In the genomic region with DNA sequence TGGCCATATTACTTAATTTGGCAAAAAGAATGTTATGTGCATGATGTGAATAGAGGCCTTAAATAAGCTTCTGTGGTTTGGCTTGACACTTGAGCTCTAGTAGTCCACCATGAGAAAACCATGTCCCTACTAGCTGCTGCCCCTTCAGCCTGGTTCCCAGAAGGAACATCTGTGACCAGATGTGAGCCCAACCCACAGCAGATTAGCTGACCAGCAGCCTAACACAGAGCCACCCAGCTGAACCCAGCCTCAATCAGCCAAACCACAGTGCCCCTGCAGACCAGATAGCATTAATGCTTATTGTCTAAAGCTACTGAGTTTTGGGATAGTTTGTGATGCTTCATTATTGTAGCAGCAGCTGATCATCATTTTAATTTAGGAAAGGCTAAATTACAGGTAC, we compare ENCODE assay signal across 1 cellular context.
TF ChIP-seq lines count a peak whose summit lies in the region.

No MANE protein-coding gene starts in this region.

TF ChIP-seq in GM23338, 12 proteins besides CTCF, POLR2A, EP300 and RAD21 (continued from another document):
- TF ChIP-seq, protein P1, sequence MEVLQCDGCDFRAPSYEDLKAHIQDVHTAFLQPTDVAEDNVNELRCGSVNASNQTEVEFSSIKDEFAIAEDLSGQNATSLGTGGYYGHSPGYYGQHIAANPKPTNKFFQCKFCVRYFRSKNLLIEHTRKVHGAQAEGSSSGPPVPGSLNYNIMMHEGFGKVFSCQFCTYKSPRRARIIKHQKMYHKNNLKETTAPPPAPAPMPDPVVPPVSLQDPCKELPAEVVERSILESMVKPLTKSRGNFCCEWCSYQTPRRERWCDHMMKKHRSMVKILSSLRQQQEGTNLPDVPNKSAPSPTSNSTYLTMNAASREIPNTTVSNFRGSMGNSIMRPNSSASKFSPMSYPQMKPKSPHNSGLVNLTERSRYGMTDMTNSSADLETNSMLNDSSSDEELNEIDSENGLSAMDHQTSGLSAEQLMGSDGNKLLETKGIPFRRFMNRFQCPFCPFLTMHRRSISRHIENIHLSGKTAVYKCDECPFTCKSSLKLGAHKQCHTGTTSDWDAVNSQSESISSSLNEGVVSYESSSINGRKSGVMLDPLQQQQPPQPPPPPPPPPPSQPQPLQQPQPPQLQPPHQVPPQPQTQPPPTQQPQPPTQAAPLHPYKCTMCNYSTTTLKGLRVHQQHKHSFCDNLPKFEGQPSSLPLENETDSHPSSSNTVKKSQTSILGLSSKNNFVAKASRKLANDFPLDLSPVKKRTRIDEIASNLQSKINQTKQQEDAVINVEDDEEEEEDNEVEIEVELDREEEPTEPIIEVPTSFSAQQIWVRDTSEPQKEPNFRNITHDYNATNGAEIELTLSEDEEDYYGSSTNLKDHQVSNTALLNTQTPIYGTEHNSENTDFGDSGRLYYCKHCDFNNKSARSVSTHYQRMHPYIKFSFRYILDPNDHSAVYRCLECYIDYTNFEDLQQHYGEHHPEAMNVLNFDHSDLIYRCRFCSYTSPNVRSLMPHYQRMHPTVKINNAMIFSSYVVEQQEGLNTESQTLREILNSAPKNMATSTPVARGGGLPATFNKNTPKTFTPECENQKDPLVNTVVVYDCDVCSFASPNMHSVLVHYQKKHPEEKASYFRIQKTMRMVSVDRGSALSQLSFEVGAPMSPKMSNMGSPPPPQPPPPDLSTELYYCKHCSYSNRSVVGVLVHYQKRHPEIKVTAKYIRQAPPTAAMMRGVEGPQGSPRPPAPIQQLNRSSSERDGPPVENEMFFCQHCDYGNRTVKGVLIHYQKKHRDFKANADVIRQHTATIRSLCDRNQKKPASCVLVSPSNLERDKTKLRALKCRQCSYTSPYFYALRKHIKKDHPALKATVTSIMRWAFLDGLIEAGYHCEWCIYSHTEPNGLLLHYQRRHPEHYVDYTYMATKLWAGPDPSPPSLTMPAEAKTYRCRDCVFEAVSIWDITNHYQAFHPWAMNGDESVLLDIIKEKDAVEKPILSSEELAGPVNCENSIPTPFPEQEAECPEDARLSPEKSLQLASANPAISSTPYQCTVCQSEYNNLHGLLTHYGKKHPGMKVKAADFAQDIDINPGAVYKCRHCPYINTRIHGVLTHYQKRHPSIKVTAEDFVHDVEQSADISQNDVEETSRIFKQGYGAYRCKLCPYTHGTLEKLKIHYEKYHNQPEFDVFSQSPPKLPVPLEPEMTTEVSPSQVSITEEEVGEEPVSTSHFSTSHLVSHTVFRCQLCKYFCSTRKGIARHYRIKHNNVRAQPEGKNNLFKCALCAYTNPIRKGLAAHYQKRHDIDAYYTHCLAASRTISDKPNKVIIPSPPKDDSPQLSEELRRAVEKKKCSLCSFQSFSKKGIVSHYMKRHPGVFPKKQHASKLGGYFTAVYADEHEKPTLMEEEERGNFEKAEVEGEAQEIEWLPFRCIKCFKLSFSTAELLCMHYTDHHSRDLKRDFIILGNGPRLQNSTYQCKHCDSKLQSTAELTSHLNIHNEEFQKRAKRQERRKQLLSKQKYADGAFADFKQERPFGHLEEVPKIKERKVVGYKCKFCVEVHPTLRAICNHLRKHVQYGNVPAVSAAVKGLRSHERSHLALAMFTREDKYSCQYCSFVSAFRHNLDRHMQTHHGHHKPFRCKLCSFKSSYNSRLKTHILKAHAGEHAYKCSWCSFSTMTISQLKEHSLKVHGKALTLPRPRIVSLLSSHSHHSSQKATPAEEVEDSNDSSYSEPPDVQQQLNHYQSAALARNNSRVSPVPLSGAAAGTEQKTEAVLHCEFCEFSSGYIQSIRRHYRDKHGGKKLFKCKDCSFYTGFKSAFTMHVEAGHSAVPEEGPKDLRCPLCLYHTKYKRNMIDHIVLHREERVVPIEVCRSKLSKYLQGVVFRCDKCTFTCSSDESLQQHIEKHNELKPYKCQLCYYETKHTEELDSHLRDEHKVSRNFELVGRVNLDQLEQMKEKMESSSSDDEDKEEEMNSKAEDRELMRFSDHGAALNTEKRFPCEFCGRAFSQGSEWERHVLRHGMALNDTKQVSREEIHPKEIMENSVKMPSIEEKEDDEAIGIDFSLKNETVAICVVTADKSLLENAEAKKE (CRISPR knock-in tag; IDR thresholded peaks at IDR 0.05): no peak
- no peak for TF ChIP-seq STAT1 (IDR thresholded peaks at IDR 0.05; ENCODE audit: unreplicated experiment)
